ENCODE assay signal across 11 cellular contexts in genomic region chr2:74027496-74027895, GRCh38.
"Had no signal": no experiment of that assay in that cellular context is flagged by ENCODE, and none has a peak within 500 bp of the region (broad histone marks: within the 10 kb centered on the region; RNA-seq: fewer than 3 reads in every experiment).

No MANE protein-coding gene starts in this region.

- H3K27ac ChIP-seq: brain microvascular endothelial cell, foreskin keratinocyte, pancreas, tibial nerve, uterus had no signal

- H3K9me3 ChIP-seq: pancreas, tibial nerve, uterus had no signal

- DNase-seq: activated CD4-positive, alpha-beta T cell treated with anti-CD3 and anti-CD28 coated beads for 48 hours; brain microvascular endothelial cell; cortex of kidney; effector memory CD8-positive, alpha-beta T cell; foreskin keratinocyte; pancreas; stimulated activated CD4-positive, alpha-beta T cell treated with anti-CD3 and anti-CD28 coated beads, Interleukin-1b, Interleukin-23, amount 100 ng/mL, for 48 hours; T-helper 2 cell; uterus had no signal

- H3K4me1 ChIP-seq: pancreas had no signal

- H3K4me3 Mint-ChIP-seq: neural crest cell had no signal

- FAIRE-seq: pancreas had no signal

- H3K27me3 Mint-ChIP-seq: effector memory CD8-positive, alpha-beta T cell had no signal

- H3K27me3 ChIP-seq: brain microvascular endothelial cell, foreskin keratinocyte, pancreas, tibial nerve, uterus had no signal

- H3K9me3 Mint-ChIP-seq: effector memory CD8-positive, alpha-beta T cell; neural crest cell had no signal

- ATAC-seq: effector memory CD8-positive, alpha-beta T cell; foreskin keratinocyte had no signal

- H3K4me3 ChIP-seq: pancreas, tibial nerve, uterus had no signal

- H3K36me3 ChIP-seq: brain microvascular endothelial cell, pancreas, tibial nerve, uterus had no signal
